Comparison of ENCODE assay signal across 28 cellular contexts in genomic region chr2:154882725-154883124, GRCh38.
"Had no signal": no experiment of that assay in that cellular context is flagged by ENCODE, and none has a peak within 500 bp of the region (broad histone marks: within the 10 kb centered on the region; RNA-seq: fewer than 3 reads in every experiment).

No MANE protein-coding gene starts in this region.

- H2AFZ ChIP-seq: PC-9 had no signal

- FAIRE-seq: RCC 7860 had no signal

- H3K36me3 ChIP-seq: ascending aorta, cardiac muscle cell, colonic mucosa had no signal

- H3K9me3 ChIP-seq: ascending aorta, colonic mucosa had no signal

- DNase-seq: activated CD4-positive, alpha-beta T cell treated with anti-CD3 and anti-CD28 coated beads, Interleukin-2, amount 10 ng/mL, durations not matched to agents 24 days and 14 days; activated CD4-positive, alpha-beta T cell treated with anti-CD3 and anti-CD28 coated beads, Interleukin-2, amount 50 U/mL, for 4 hours; activated CD8-positive, alpha-beta T cell treated with anti-CD3 and anti-CD28 coated beads for 36 hours; activated gamma-delta T cell; activated naive CD4-positive, alpha-beta T cell treated with Interleukin-2 at 50 U/mL for 16 hours; activated naive CD8-positive, alpha-beta T cell treated with anti-CD3 and anti-CD28 coated beads, Interleukin-2, amount 10 ng/mL, durations not matched to agents 7 days and 5 days; activated T-cell treated with anti-CD3 and anti-CD28 coated beads, Interleukin-2, amount 50 U/mL, for 24 hours; amygdala; colonic mucosa; Kasumi-1; MM.1S; MV-4-11; NCI-H1092; NCI-H1436 treated with DMSO at 0.1 percent for 48 hours; NCI-H1694 treated with DMSO at 0.1 percent for 48 hours; NCI-H2081; NCI-H2171 treated with DMSO at 0.1 percent for 48 hours; NCI-H2227 treated with DMSO at 0.1 percent for 48 hours; NCI-H446 treated with DMSO at 0.1 percent for 48 hours; NCI-H524 treated with DMSO at 0.1 percent for 48 hours; NK-92 treated with Interleukin-12 subunit alpha and Interleukin-12 subunit beta, amount 100 ng/mL, for 24 hours; PC-9; T1000 had no signal

- H3K27me3 ChIP-seq: ascending aorta, cardiac muscle cell, colonic mucosa had no signal

- H3K4me1 ChIP-seq: ascending aorta, colonic mucosa had no signal

- ATAC-seq: activated CD8-positive, alpha-beta T cell treated with anti-CD3 and anti-CD28 coated beads for 36 hours; Right ventricle myocardium inferior had no signal

- H3K4me3 ChIP-seq: ascending aorta, cardiac muscle cell, colonic mucosa, PC-9 had no signal

- H3K27ac ChIP-seq: ascending aorta, cardiac muscle cell, colonic mucosa, PC-9, RWPE1 had no signal

- H3K4me2 ChIP-seq: PC-9 had no signal
